In the genomic region with DNA sequence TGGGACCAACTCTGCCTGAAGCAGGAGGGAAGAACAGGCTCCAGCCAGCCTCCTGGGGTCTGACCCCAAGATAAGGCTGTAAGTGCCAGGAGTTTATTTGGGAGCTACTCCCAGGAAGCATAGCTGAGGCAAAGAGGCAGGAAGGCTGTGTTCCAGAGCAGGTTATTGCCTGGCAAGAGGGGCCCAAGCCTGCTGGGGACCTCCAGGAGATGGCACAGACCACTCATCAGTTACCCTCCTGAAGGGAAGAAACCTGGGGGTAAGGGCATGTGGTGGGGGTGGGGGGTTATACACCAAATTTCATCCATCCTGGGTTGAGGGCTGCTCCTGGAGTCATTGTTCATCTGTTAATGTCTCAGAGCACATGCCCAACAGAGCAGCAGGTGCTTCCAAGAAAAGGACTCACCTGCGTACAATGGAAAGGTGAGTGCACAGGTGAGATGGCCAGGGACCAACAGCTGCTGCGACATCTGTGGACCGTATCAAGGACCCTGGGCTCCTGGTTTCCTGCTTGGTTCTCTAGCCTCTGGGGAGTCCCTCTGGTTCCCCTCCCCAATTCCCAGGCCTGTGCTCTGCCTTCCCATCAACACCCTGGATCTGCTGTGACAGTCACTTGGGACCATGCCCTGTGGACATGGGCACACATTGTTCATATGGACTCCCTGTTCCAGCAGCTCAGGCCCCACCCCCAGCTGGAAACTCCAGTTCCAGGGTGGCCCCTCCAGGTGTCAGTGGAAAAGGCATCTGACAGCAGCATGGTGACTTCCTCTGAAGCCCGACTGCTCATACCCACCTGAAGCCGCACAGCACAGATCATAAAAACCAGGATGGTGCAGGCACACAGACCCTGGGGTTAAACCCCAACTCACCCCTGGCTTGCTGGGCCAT, we compare ENCODE assay signal across 31 cellular contexts.
DNase-seq lines count a peak whose midpoint lies in the region; ATAC-seq, FAIRE-seq and TF ChIP-seq lines count a peak whose summit lies in the region.
"Had no signal": no experiment of that assay in that cellular context is flagged by ENCODE, and none has a peak within 500 bp of the region (broad histone marks: within the 10 kb centered on the region; RNA-seq: fewer than 3 reads in every experiment).

No MANE protein-coding gene starts in this region.

- TF ChIP-seq CTCF in osteocyte (IDR thresholded peaks at IDR 0.05) (no peak), HepG2 (CRISPR knock-in tag; IDR thresholded peaks at IDR 0.05) (no peak), brain microvascular endothelial cell (IDR thresholded peaks at IDR 0.05; ENCODE audit: low read depth, low read length, missing control alignments) (no peak)

- BruUV-seq in HepG2 (replicated peaks; lab: Mats Ljungman, UMichigan) = no TSS peak

- no peaks in the 10 kb centered on the region for H3K9me3 Mint-ChIP-seq in osteocyte (ENCODE audit: unreplicated experiment)
- H3K9me3 Mint-ChIP-seq: activated T-helper 17 cell treated with anti-CD3 and anti-CD28 coated beads, Interleukin-2, amount 50 U/mL, for 72 hours; CD4-positive, alpha-beta T cell; neural crest cell; stimulated activated memory B cell treated with anti-CD40 and anti-IgM and Interleukin-4, amounts not matched to agents 10 μg/mL and 1 μg/mL and 100 μg/mL, for 72 hours had no signal

- H3K27me3 ChIP-seq in HepG2 (ENCODE audit: control insufficient read depth in 1 of 2, insufficient read depth in 2 of 2, low read length in 2 of 2) (no peaks in the 10 kb centered on the region; a peak in 1 of 5 replicates), brain microvascular endothelial cell (replicated peaks) (no peaks in the 10 kb centered on the region)

- H3K36me3 Mint-ChIP-seq in osteocyte (ENCODE audit: unreplicated experiment) = no peaks in the 10 kb centered on the region
- H3K36me3 Mint-ChIP-seq: stimulated activated memory B cell treated with anti-CD40 and anti-IgM and Interleukin-4, amounts not matched to agents 10 μg/mL and 1 μg/mL and 100 μg/mL, for 72 hours had no signal

- no peaks in the 10 kb centered on the region for H3K4me1 ChIP-seq in HepG2 (ENCODE audit: insufficient read depth, low read length)

- no peak overlapping the region for H2AFZ ChIP-seq in HepG2 (ENCODE audit: low read length)

- H3K4me3 ChIP-seq in HepG2 (replicated peaks in 1 of 3; ENCODE audit: insufficient read depth in 1 of 3, low read depth in 2 of 3, low read length in 3 of 3) (no peak overlapping the region), brain microvascular endothelial cell (ENCODE audit: low read depth, low read length) (no peak overlapping the region)
- H3K4me3 ChIP-seq: thoracic aorta had no signal

- no peaks in the 10 kb centered on the region for H3K79me2 ChIP-seq in HepG2 (ENCODE audit: insufficient read depth, low read length)

- in situ Hi-C loops in HepG2 (cut with HindIII; ENCODE audit: extremely low pct_ligation_motif_present, low pct_unique_long_range_greater_than_20kb) (no loop called here), brain microvascular endothelial cell (cut with HindIII; ENCODE audit: low pct_ligation_motif_present, low sequenced_read_pairs) (no loop called here)

- CTCF ChIA-PET in HepG2 (lab: Yijun Ruan, JAX; ENCODE audit: low intra/inter-chr PET ratio, low total read pairs) = no interaction called here

- H3K27ac ChIP-seq in HepG2 (ENCODE audit: extremely low read length, insufficient read depth, low read length) (no peak overlapping the region), brain microvascular endothelial cell (no peak overlapping the region)
- H3K27ac ChIP-seq: 22Rv1, epithelial cell of prostate had no signal

- no peaks in the 10 kb centered on the region for H3K9me3 ChIP-seq in HepG2 (ENCODE audit: low read length)
- H3K9me3 ChIP-seq: thoracic aorta had no signal

- no peak overlapping the region for H3K27ac Mint-ChIP-seq in osteocyte (ENCODE audit: unreplicated experiment)
- H3K27ac Mint-ChIP-seq: activated T-helper 17 cell treated with anti-CD3 and anti-CD28 coated beads, Interleukin-2, amount 50 U/mL, for 72 hours; CD4-positive, alpha-beta T cell; stimulated activated memory B cell treated with anti-CD40 and anti-IgM and Interleukin-4, amounts not matched to agents 10 μg/mL and 1 μg/mL and 100 μg/mL, for 72 hours had no signal

- H3K36me3 ChIP-seq in HepG2 (replicated peaks in 1 of 2; ENCODE audit: control insufficient read depth in 1 of 2, insufficient read depth in 2 of 2, low read length in 2 of 2) (no peaks in the 10 kb centered on the region), brain microvascular endothelial cell (replicated peaks) (no peaks in the 10 kb centered on the region)
- H3K36me3 ChIP-seq: thoracic aorta had no signal

- H3K4me1 Mint-ChIP-seq in osteocyte (ENCODE audit: unreplicated experiment) = peaks cover 16% of the 10 kb centered on the region
- H3K4me1 Mint-ChIP-seq: stimulated activated memory B cell treated with anti-CD40 and anti-IgM and Interleukin-4, amounts not matched to agents 10 μg/mL and 1 μg/mL and 100 μg/mL, for 72 hours had no signal

- H3K9ac ChIP-seq in HepG2 (ENCODE audit: insufficient read depth, low read depth, low read length) = no peak overlapping the region

- WGBS in HepG2 (ENCODE audit: low lambda C conversion rate) = no CpG with 5 or more reads among the region's 5 CpGs

- H3K4me2 ChIP-seq in HepG2 (ENCODE audit: low read depth, low read length) = no peak overlapping the region

- no peak for TF ChIP-seq POLR2A in HepG2 (IDR thresholded peaks at IDR 0.05; ENCODE audit: insufficient read depth in 1 of 2, low read depth in 2 of 2, low read length in 2 of 2)

- ATAC-seq in GM21737 (IDR thresholded peaks at IDR 0.05; ENCODE audit: unreplicated experiment) = no peak
- ATAC-seq in HepG2 = no peak
- ATAC-seq: activated T-helper 17 cell treated with anti-CD3 and anti-CD28 coated beads, Interleukin-2, amount 50 U/mL, for 72 hours; Panc1; sciatic nerve; stimulated activated memory B cell treated with anti-CD40 and anti-IgM and Interleukin-4, amounts not matched to agents 10 μg/mL and 1 μg/mL and 100 μg/mL, for 72 hours had no signal

- DNase-seq in NCI-H510A treated with DMSO at 0.1 percent for 48 hours (lab: John Stamatoyannopoulos, UW) (peak; percentile 3), NCI-H510A (lab: John Stamatoyannopoulos, UW) (no peak), NCI-H146 (lab: John Stamatoyannopoulos, UW) (peak; percentile 70), cardiac septum (ENCODE audit: low spot score) (peak; percentile 59), osteocyte (ENCODE audit: extremely low spot score, unreplicated experiment) (peak; percentile 70), HepG2 (ENCODE audit: low spot score) (no peak), brain microvascular endothelial cell (no peak)
- DNase-seq: activated CD4-positive, alpha-beta T cell treated with anti-CD3 and anti-CD28 coated beads, Interleukin-2, amount 50 U/mL, for 1 hour; activated naive CD4-positive, alpha-beta T cell treated with anti-CD3 and anti-CD28 coated beads, Interleukin-2, amount 50 U/mL, for 16 hours; AML-193; amniotic stem cell; CD4-positive, alpha-beta T cell; effector CD4-positive, alpha-beta T cell; IMR-90; kidney glomerular epithelial cell; NCI-H1417 treated with DMSO at 0.1 percent for 48 hours; NCI-H2107; SIG-M5; stimulated activated CD4-positive, alpha-beta T cell treated with anti-CD3 and anti-CD28 coated beads, Interleukin-4, amount 100 ng/mL, for 4 hours; SW 1271; T-helper 9 cell had no signal

- TF ChIP-seq RAD21 in HepG2 (CRISPR knock-in tag; IDR thresholded peaks at IDR 0.05) = no peak

- peaks cover 22% of the 10 kb centered on the region for H3K27me3 Mint-ChIP-seq in osteocyte (ENCODE audit: unreplicated experiment)

- H4K20me1 ChIP-seq in HepG2 (ENCODE audit: insufficient read depth, low read length) = no peaks in the 10 kb centered on the region

- TF ChIP-seq EP300 in HepG2 (IDR thresholded peaks at IDR 0.05; ENCODE audit: low read depth in 2 of 2, low read length in 2 of 2) (no peak), HepG2 (CRISPR knock-in tag; IDR thresholded peaks at IDR 0.05; ENCODE audit: borderline replicate concordance) (no peak)

- POLR2A ChIA-PET in HepG2 (lab: Yijun Ruan, JAX) = no interaction called here

- FAIRE-seq in HepG2 (lab: Jason Lieb, UNC) = no peak
- FAIRE-seq: H54 had no signal

- intact Hi-C loops in cardiac septum (cut with DNase I) = loop anchor here (5.0 kb wide), 1 partner anchor 44 kb away; no protein-coding TSS in a partner anchor
- intact Hi-C loops in HepG2 (cut with micrococcal nuclease; ENCODE audit: unreplicated experiment) = no loop called here

- no peak overlapping the region for H3K4me3 Mint-ChIP-seq in osteocyte (ENCODE audit: unreplicated experiment)
- H3K4me3 Mint-ChIP-seq: activated T-helper 17 cell treated with anti-CD3 and anti-CD28 coated beads, Interleukin-2, amount 50 U/mL, for 72 hours; CD4-positive, alpha-beta T cell; neural crest cell; stimulated activated memory B cell treated with anti-CD40 and anti-IgM and Interleukin-4, amounts not matched to agents 10 μg/mL and 1 μg/mL and 100 μg/mL, for 72 hours had no signal

TF ChIP-seq in HepG2, 621 proteins besides CTCF, POLR2A, EP300 and RAD21 (continues in another document):
- no peak for TF ChIP-seq TBL1XR1 (IDR thresholded peaks at IDR 0.05; ENCODE audit: borderline replicate concordance, low read length, partially characterized antibody)
- no peak for TF ChIP-seq SRSF4 (IDR thresholded peaks at IDR 0.05; ENCODE audit: low read depth, low read length, poor library complexity, severe bottlenecking)
- no peak for TF ChIP-seq RFX3 (CRISPR knock-in tag; IDR thresholded peaks at IDR 0.05)
- no peak for TF ChIP-seq ARID2 (CRISPR knock-in tag; IDR thresholded peaks at IDR 0.05; ENCODE audit: borderline replicate concordance)
- no peak for TF ChIP-seq ZBTB21 (CRISPR knock-in tag; IDR thresholded peaks at IDR 0.05)
- TF ChIP-seq ZNF260 (CRISPR knock-in tag; IDR thresholded peaks at IDR 0.05; ENCODE audit: borderline replicate concordance, low read depth) = no peak

Comparison
In these comparisons a context has a peak if more than half of its experiments do, and no peak if none do; other contexts are left out.
1. DNase-seq: peak in NCI-H510A treated with DMSO at 0.1 percent for 48 hours (single experiment), NCI-H146 (single experiment), cardiac septum (single experiment) and osteocyte (single experiment); none in NCI-H510A (single experiment), HepG2 (single experiment) and brain microvascular endothelial cell (single experiment).